ENCODE assay signal across 1 cellular context in genomic region chr18:58803978-58804377, GRCh38.
TF ChIP-seq lines count a peak whose summit lies in the region.

No MANE protein-coding gene starts in this region.

TF ChIP-seq in GM23338, 12 proteins besides CTCF, POLR2A, EP300 and RAD21 (continued from another document):
- TF ChIP-seq REST (IDR thresholded peaks at IDR 0.05; ENCODE audit: unreplicated experiment) (no peak), CREB1 (CRISPR knock-in tag; IDR thresholded peaks at IDR 0.05; ENCODE audit: low read depth) (no peak), ZNF462 (CRISPR knock-in tag; IDR thresholded peaks at IDR 0.05) (no peak), NANOG (IDR thresholded peaks at IDR 0.05; ENCODE audit: borderline replicate concordance) (no peak), EZH2phosphoT487 (IDR thresholded peaks at IDR 0.05; ENCODE audit: unreplicated experiment) (no peak), STAT1 (IDR thresholded peaks at IDR 0.05; ENCODE audit: unreplicated experiment) (no peak), ZNF114 (CRISPR knock-in tag; IDR thresholded peaks at IDR 0.05) (no peak)
